In the genomic region with DNA sequence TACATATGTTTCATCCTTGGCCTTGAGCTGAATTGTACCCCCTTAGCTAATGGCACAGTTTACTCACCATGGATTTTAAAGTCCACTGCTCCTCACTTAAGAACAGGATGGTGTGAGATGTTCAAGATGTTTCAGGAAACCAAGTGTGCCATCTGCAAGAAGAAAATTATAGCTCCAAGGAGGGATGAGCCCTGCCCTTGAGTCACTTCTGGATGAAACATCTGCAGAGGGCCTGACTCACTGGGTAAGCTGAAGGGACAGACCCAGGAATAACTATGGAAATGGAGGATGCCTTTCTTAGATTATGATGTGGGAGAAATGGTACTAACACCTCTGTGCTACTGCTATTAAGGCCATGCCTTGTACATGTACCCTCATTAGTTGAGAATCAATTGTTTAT, we compare ENCODE assay signal across 21 cellular contexts. TPM values are rescaled to one million over a fixed set of nuclear protein-coding genes. Genes with fewer than 3 reads are reported as not detected.
"Had no signal": no experiment of that assay in that cellular context is flagged by ENCODE, and none has a peak within 500 bp of the region (broad histone marks: within the 10 kb centered on the region; RNA-seq: fewer than 3 reads in every experiment).

No MANE protein-coding gene starts in this region.

- H3K9me3 Mint-ChIP-seq: activated CD4-positive, alpha-beta memory T cell treated with anti-CD3 and anti-CD28 coated beads for 36 hours; naive thymus-derived CD8-positive, alpha-beta T cell had no signal

- H3K27ac Mint-ChIP-seq: activated CD4-positive, alpha-beta memory T cell treated with anti-CD3 and anti-CD28 coated beads for 36 hours; activated CD4-positive, alpha-beta T cell treated with anti-CD3 and anti-CD28 coated beads for 36 hours; activated CD8-positive, alpha-beta memory T cell treated with anti-CD3 and anti-CD28 coated beads, Interleukin-2, amount 10 ng/mL, durations not matched to agents 7 days and 5 days; naive thymus-derived CD8-positive, alpha-beta T cell had no signal

- H3K4me3 ChIP-seq: skin epidermis, transverse colon, vagina had no signal

- H3K9me3 ChIP-seq: neutrophil, transverse colon, vagina had no signal

- H3K36me3 ChIP-seq: neutrophil, transverse colon, vagina had no signal

- H3K27me3 ChIP-seq: neutrophil, transverse colon, vagina had no signal

- DNase-seq: activated CD4-positive, alpha-beta memory T cell treated with anti-CD3 and anti-CD28 coated beads for 36 hours; activated CD4-positive, alpha-beta T cell treated with anti-CD3 and anti-CD28 coated beads for 36 hours; activated CD8-positive, alpha-beta memory T cell treated with anti-CD3 and anti-CD28 coated beads, Interleukin-2, amount 10 ng/mL, durations not matched to agents 7 days and 5 days; activated effector memory CD4-positive, alpha-beta T cell treated with Interleukin-2 at 50 U/mL for 16 hours; activated naive CD4-positive, alpha-beta T cell treated with anti-CD3 and anti-CD28 coated beads, Interleukin-2, amount 50 U/mL, for 16 hours; activated T-cell treated with anti-CD3 and anti-CD28 coated beads, Interleukin-2, amount 50 U/mL, for 1 hour; glutamatergic neuron; hypothalamus; kidney glomerular epithelial cell; mesenchymal stem cell; naive thymus-derived CD8-positive, alpha-beta T cell; posterior cingulate gyrus; retina; stimulated activated CD4-positive, alpha-beta T cell treated with anti-CD3 and anti-CD28 coated beads, Interleukin-15, amount 100 ng/mL, for 24 hours; stimulated activated CD4-positive, alpha-beta T cell treated with anti-CD3 and anti-CD28 coated beads, Interleukin-4, amount 100 ng/mL, for 1 hour; stimulated activated naive CD4-positive, alpha-beta T cell treated with Interleukin-2 at 50 U/mL for 16 hours; substantia nigra; transverse colon had no signal

- H3K27me3 Mint-ChIP-seq: activated CD4-positive, alpha-beta memory T cell treated with anti-CD3 and anti-CD28 coated beads for 36 hours; activated CD4-positive, alpha-beta T cell treated with anti-CD3 and anti-CD28 coated beads for 36 hours; activated CD8-positive, alpha-beta memory T cell treated with anti-CD3 and anti-CD28 coated beads, Interleukin-2, amount 10 ng/mL, durations not matched to agents 7 days and 5 days; naive thymus-derived CD8-positive, alpha-beta T cell had no signal

- H3K27ac ChIP-seq: neutrophil, skin epidermis, transverse colon, vagina had no signal

- H3K4me3 Mint-ChIP-seq: activated CD4-positive, alpha-beta memory T cell treated with anti-CD3 and anti-CD28 coated beads for 36 hours; activated CD4-positive, alpha-beta T cell treated with anti-CD3 and anti-CD28 coated beads for 36 hours; activated CD8-positive, alpha-beta memory T cell treated with anti-CD3 and anti-CD28 coated beads, Interleukin-2, amount 10 ng/mL, durations not matched to agents 7 days and 5 days; naive thymus-derived CD8-positive, alpha-beta T cell had no signal

- ATAC-seq: activated CD4-positive, alpha-beta T cell treated with anti-CD3 and anti-CD28 coated beads for 36 hours; activated CD8-positive, alpha-beta memory T cell treated with anti-CD3 and anti-CD28 coated beads, Interleukin-2, amount 10 ng/mL, durations not matched to agents 7 days and 5 days; naive thymus-derived CD8-positive, alpha-beta T cell had no signal

RNA-seq across cellular contexts. Expression of a gene that starts 36.2 kb away (rescaled TPM):
- total RNA-seq: activated CD4-positive, alpha-beta memory T cell treated with anti-CD3 and anti-CD28 coated beads for 36 hours; activated CD4-positive, alpha-beta T cell treated with anti-CD3 and anti-CD28 coated beads for 36 hours; activated CD8-positive, alpha-beta memory T cell treated with anti-CD3 and anti-CD28 coated beads, Interleukin-2, amount 10 ng/mL, durations not matched to agents 7 days and 5 days had no signal
